ENCODE assay signal across 21 cellular contexts in genomic region chr5:34511481-34511880, GRCh38.
DNase-seq lines count a peak whose midpoint lies in the region; ATAC-seq, FAIRE-seq and TF ChIP-seq lines count a peak whose summit lies in the region.
"Had no signal": no experiment of that assay in that cellular context is flagged by ENCODE, and none has a peak within 500 bp of the region (broad histone marks: within the 10 kb centered on the region; RNA-seq: fewer than 3 reads in every experiment).

No MANE protein-coding gene starts in this region.

- peaks cover 7% of the 10 kb centered on the region for H3K27me3 Mint-ChIP-seq in activated CD4-positive, alpha-beta T cell treated with anti-CD3 and anti-CD28 coated beads for 36 hours

- ATAC-seq in heart left ventricle, result no peak
- ATAC-seq in left lung, result peak; percentile 5
- no peak for ATAC-seq in pancreas
- no peak for ATAC-seq in activated CD4-positive, alpha-beta T cell treated with anti-CD3 and anti-CD28 coated beads for 36 hours
- ATAC-seq in omental fat pad (ENCODE audit: low FRiP score), result no peak
- ATAC-seq: activated CD8-positive, alpha-beta memory T cell treated with anti-CD3 and anti-CD28 coated beads, Interleukin-2, amount 10 ng/mL, durations not matched to agents 7 days and 5 days had no signal

- H3K4me3 ChIP-seq in right atrium auricular region, result no peak overlapping the region
- H3K4me3 ChIP-seq in heart left ventricle, result no peak overlapping the region
- no peak overlapping the region for H3K4me3 ChIP-seq in left lung
- no peak overlapping the region for H3K4me3 ChIP-seq in pancreas
- no peak overlapping the region for H3K4me3 ChIP-seq in uterus
- H3K4me3 ChIP-seq: BLaER1 treated with 17β-estradiol and CSF1 and Interleukin-3, amounts not matched to agents 10 nM and 100 nM had no signal

- no peaks in the 10 kb centered on the region for H3K9me3 ChIP-seq in right atrium auricular region
- H3K9me3 ChIP-seq in heart left ventricle, result no peaks in the 10 kb centered on the region
- H3K9me3 ChIP-seq in left lung, result no peaks in the 10 kb centered on the region
- H3K9me3 ChIP-seq in pancreas, result no peaks in the 10 kb centered on the region
- H3K9me3 ChIP-seq in uterus, result no peaks in the 10 kb centered on the region

- no peak overlapping the region for H3K27ac Mint-ChIP-seq in activated CD4-positive, alpha-beta T cell treated with anti-CD3 and anti-CD28 coated beads for 36 hours
- H3K27ac Mint-ChIP-seq: activated CD8-positive, alpha-beta memory T cell treated with anti-CD3 and anti-CD28 coated beads, Interleukin-2, amount 10 ng/mL, durations not matched to agents 7 days and 5 days; activated naive CD8-positive, alpha-beta T cell had no signal

- CTCF ChIA-PET in activated CD4-positive, alpha-beta T cell treated with anti-CD3 and anti-CD28 coated beads for 36 hours (lab: Charles Lee), result interaction anchor here (0.8 kb wide), 1 partner anchor 11 kb away, joined by 4 read pairs; no protein-coding TSS in a partner anchor

- peak overlapping the region; percentile 53 to 69 for H3K27ac ChIP-seq in right atrium auricular region
- peak overlapping the region in 2 of 12 donors; percentile 24 to 60 for H3K27ac ChIP-seq in heart left ventricle
- peak overlapping the region; percentile 29 to 65 for H3K27ac ChIP-seq in left lung
- peak overlapping the region in 3 of 4 donors; percentile 1 to 57 (median 10) for H3K27ac ChIP-seq in pancreas
- peak overlapping the region; percentile 84 for H3K27ac ChIP-seq in uterus
- H3K27ac ChIP-seq: BLaER1 treated with 17β-estradiol and CSF1 and Interleukin-3, amounts not matched to agents 10 nM and 100 nM had no signal

- 72 to 96% (median 77%) methylated on average over 1 of the region's 1 CpG for WGBS in heart left ventricle, 4 donors
- WGBS in pancreas, 2 donors, result 49 to 52% methylated on average over 1 of the region's 1 CpG

- H3K4me1 Mint-ChIP-seq in activated CD4-positive, alpha-beta T cell treated with anti-CD3 and anti-CD28 coated beads for 36 hours, result no peaks in the 10 kb centered on the region
- H3K4me1 Mint-ChIP-seq: activated CD8-positive, alpha-beta memory T cell treated with anti-CD3 and anti-CD28 coated beads, Interleukin-2, amount 10 ng/mL, durations not matched to agents 7 days and 5 days had no signal

- H3K4me3 Mint-ChIP-seq in activated CD4-positive, alpha-beta T cell treated with anti-CD3 and anti-CD28 coated beads for 36 hours, result no peak overlapping the region
- H3K4me3 Mint-ChIP-seq: activated CD8-positive, alpha-beta memory T cell treated with anti-CD3 and anti-CD28 coated beads, Interleukin-2, amount 10 ng/mL, durations not matched to agents 7 days and 5 days; activated naive CD8-positive, alpha-beta T cell had no signal

- POLR2A ChIA-PET in activated CD4-positive, alpha-beta T cell treated with anti-CD3 and anti-CD28 coated beads for 36 hours (lab: Charles Lee), result no interaction called here

- H3K36me3 ChIP-seq in right atrium auricular region (no peaks in the 10 kb centered on the region), heart left ventricle (no peaks in the 10 kb centered on the region), left lung (no peaks in the 10 kb centered on the region), pancreas (no peaks in the 10 kb centered on the region), uterus (no peaks in the 10 kb centered on the region)
- H3K36me3 ChIP-seq: BLaER1 treated with 17β-estradiol and CSF1 and Interleukin-3, amounts not matched to agents 10 nM and 100 nM had no signal

- TF ChIP-seq CTCF in right atrium auricular region (IDR thresholded peaks at IDR 0.05) (no peak), heart left ventricle (IDR thresholded peaks at IDR 0.05) (no peak), left lung (IDR thresholded peaks at IDR 0.05) (no peak), pancreas (IDR thresholded peaks at IDR 0.05) (no peak), uterus (IDR thresholded peaks at IDR 0.05) (no peak), omental fat pad (IDR thresholded peaks at IDR 0.05) (no peak)

- intact Hi-C loops in heart left ventricle (cut with DNase I) (no loop called here), left lung (cut with DNase I) (no loop called here), pancreas (cut with DNase I) (loop anchor here in 1 of 3 donors (10.0 kb wide), 1 partner anchor 383 kb away; no protein-coding TSS in a partner anchor), uterus (cut with DNase I; ENCODE audit: low total_unique reads) (no loop called here)
- intact Hi-C loops in activated CD4-positive, alpha-beta T cell treated with anti-CD3 and anti-CD28 coated beads for 36 hours (cut with DNase I, micrococcal nuclease), result no loop called here

- H3K9me3 Mint-ChIP-seq in activated CD4-positive, alpha-beta T cell treated with anti-CD3 and anti-CD28 coated beads for 36 hours (ENCODE audit: low read depth), result no peaks in the 10 kb centered on the region

- FAIRE-seq in pancreas (lab: Jason Lieb, UNC), result no peak
- FAIRE-seq: small intestine had no signal

- no peaks in the 10 kb centered on the region for H3K36me3 Mint-ChIP-seq in activated CD4-positive, alpha-beta T cell treated with anti-CD3 and anti-CD28 coated beads for 36 hours (ENCODE audit: low read depth)
- H3K36me3 Mint-ChIP-seq: activated CD8-positive, alpha-beta memory T cell treated with anti-CD3 and anti-CD28 coated beads, Interleukin-2, amount 10 ng/mL, durations not matched to agents 7 days and 5 days; activated naive CD8-positive, alpha-beta T cell had no signal

- H3K27me3 ChIP-seq in right atrium auricular region, result no peaks in the 10 kb centered on the region
- no peaks in the 10 kb centered on the region for H3K27me3 ChIP-seq in heart left ventricle
- H3K27me3 ChIP-seq in left lung, result no peaks in the 10 kb centered on the region
- H3K27me3 ChIP-seq in pancreas, result no peaks in the 10 kb centered on the region
- no peaks in the 10 kb centered on the region for H3K27me3 ChIP-seq in uterus
- H3K27me3 ChIP-seq: BLaER1 treated with 17β-estradiol and CSF1 and Interleukin-3, amounts not matched to agents 10 nM and 100 nM had no signal

- TF ChIP-seq POLR2A in heart left ventricle (IDR thresholded peaks at IDR 0.05) (no peak), uterus (IDR thresholded peaks at IDR 0.05) (no peak)

- H3K4me1 ChIP-seq in right atrium auricular region (peaks cover 0 to 25% of the 10 kb centered on the region in 2 donors), heart left ventricle (peaks cover 0 to 16% (median 0%) of the 10 kb centered on the region in 12 donors), left lung (peaks cover 0 to 17% of the 10 kb centered on the region in 2 donors), pancreas (peaks cover 8 to 26% (median 15%) of the 10 kb centered on the region in 3 donors), uterus (peaks cover 0 to 4% of the 10 kb centered on the region in 2 donors)

- DNase-seq in right atrium auricular region (ENCODE audit: low spot score) (no peak), heart left ventricle (no peak), left lung (no peak), pancreas (no peak), uterus (no peak), NCI-H2171 (lab: John Stamatoyannopoulos, UW) (no peak), omental fat pad (ENCODE audit: low spot score) (no peak)
- DNase-seq in activated CD4-positive, alpha-beta T cell treated with anti-CD3 and anti-CD28 coated beads for 36 hours, result no peak
- DNase-seq: ACHN; activated CD4-positive, alpha-beta T cell treated with anti-CD3 and anti-CD28 coated beads for 48 hours; activated CD8-positive, alpha-beta memory T cell treated with anti-CD3 and anti-CD28 coated beads, Interleukin-2, amount 10 ng/mL, durations not matched to agents 7 days and 5 days; NCI-H146; NCI-H2227 treated with DMSO at 0.1 percent for 48 hours; NCI-H748 treated with DMSO at 0.1 percent for 48 hours; posterior cingulate gyrus; SHP77 treated with DMSO at 0.1 percent for 48 hours; small intestine; stimulated activated CD4-positive, alpha-beta T cell treated with anti-CD3 and anti-CD28 coated beads, Interleukin-4, amount 100 ng/mL, for 4 hours; T-helper 1 cell had no signal
